In the genomic region with DNA sequence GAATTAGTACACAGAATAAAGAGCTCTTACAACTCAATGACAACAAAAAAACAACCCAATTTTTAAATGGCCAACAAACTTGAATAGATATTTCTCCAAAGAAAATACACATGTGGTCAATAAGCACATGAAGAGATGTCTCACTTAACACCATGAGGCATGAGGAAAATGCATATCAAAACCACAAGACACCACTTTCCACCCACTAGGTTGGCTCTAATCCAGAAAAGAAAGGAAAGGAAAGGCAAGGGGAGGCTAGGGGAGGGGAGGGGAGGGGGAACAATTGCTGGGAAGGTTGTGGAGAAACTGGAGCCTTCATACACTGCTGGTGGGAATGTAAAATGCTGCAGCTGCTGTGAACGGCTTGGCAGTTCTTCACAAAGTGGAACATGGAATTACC, we compare ENCODE assay signal across 22 cellular contexts.
DNase-seq lines count a peak whose midpoint lies in the region; ATAC-seq, FAIRE-seq and TF ChIP-seq lines count a peak whose summit lies in the region.
"Had no signal": no experiment of that assay in that cellular context is flagged by ENCODE, and none has a peak within 500 bp of the region (broad histone marks: within the 10 kb centered on the region; RNA-seq: fewer than 3 reads in every experiment).

No MANE protein-coding gene starts in this region.

- no peak for ATAC-seq in A549
- ATAC-seq in GM21367 (IDR thresholded peaks at IDR 0.05; ENCODE audit: unreplicated experiment) = no peak
- no peak for ATAC-seq in effector memory CD8-positive, alpha-beta T cell (replicated peaks)
- ATAC-seq: T-cell had no signal

- H3K4me1 ChIP-seq in A549 = no peaks in the 10 kb centered on the region
- H3K4me1 ChIP-seq: ascending aorta, upper lobe of left lung had no signal

- no peak overlapping the region for H3K27ac Mint-ChIP-seq in effector memory CD8-positive, alpha-beta T cell
- no peak overlapping the region for H3K27ac Mint-ChIP-seq in progenitor cell of endocrine pancreas
- H3K27ac Mint-ChIP-seq: activated naive CD8-positive, alpha-beta T cell treated with anti-CD3 and anti-CD28 coated beads for 36 hours; T-cell had no signal

- no peak for TF ChIP-seq RAD21 in A549 (conservative IDR thresholded peaks at IDR 0.05 in 1 of 2, IDR thresholded peaks at IDR 0.05 in 1 of 2)

- no peak for DNase-seq in A549 (ENCODE audit: low read depth in 1 of 2, low spot score in 1 of 2)
- DNase-seq in KBM-7 = peak; percentile 15
- DNase-seq in NCI-H345 treated with DMSO at 0.1 percent for 48 hours (lab: John Stamatoyannopoulos, UW; ENCODE audit: unreplicated experiment) = peak; percentile 87
- peak; percentile 20 for DNase-seq in kidney glomerular epithelial cell (lab: John Stamatoyannopoulos, UW)
- no peak for DNase-seq in cerebellar nuclear complex (lab: John Stamatoyannopoulos, UW)
- no peak for DNase-seq in effector memory CD8-positive, alpha-beta T cell
- DNase-seq in progenitor cell of endocrine pancreas (ENCODE audit: low spot score, unreplicated experiment) = no peak
- DNase-seq: activated CD4-positive, alpha-beta T cell treated with anti-CD3 and anti-CD28 coated beads, Interleukin-2, amount 50 U/mL, for 48 hours; activated CD8-positive, alpha-beta memory T cell treated with anti-CD3 and anti-CD28 coated beads, Interleukin-2, amount 50 U/mL, for 48 hours; activated naive CD8-positive, alpha-beta T cell treated with anti-CD3 and anti-CD28 coated beads for 36 hours; glutamatergic neuron; mammary epithelial cell; NCI-H1417; NCI-H774; PC-9; SIG-M5; T-cell; upper lobe of left lung had no signal

- in situ Hi-C loops in KBM-7 (cut with MboI; ENCODE audit: low pct_unique_long_range_greater_than_20kb, low sequenced_read_pairs) = no loop called here

- peak; percentile 36 for FAIRE-seq in A549 (lab: Jason Lieb, UNC)

- no peaks in the 10 kb centered on the region for H3K27me3 Mint-ChIP-seq in effector memory CD8-positive, alpha-beta T cell
- peaks cover 54% of the 10 kb centered on the region for H3K27me3 Mint-ChIP-seq in progenitor cell of endocrine pancreas
- H3K27me3 Mint-ChIP-seq: central memory CD8-positive, alpha-beta T cell had no signal

- CTCF ChIA-PET in A549 (lab: Yijun Ruan, JAX) = no interaction called here

- H3K27ac ChIP-seq in A549 = no peak overlapping the region
- H3K27ac ChIP-seq: ascending aorta, PC-9, upper lobe of left lung had no signal

- no peaks in the 10 kb centered on the region for H3K36me3 Mint-ChIP-seq in effector memory CD8-positive, alpha-beta T cell (ENCODE audit: insufficient read depth)
- H3K36me3 Mint-ChIP-seq in progenitor cell of endocrine pancreas (ENCODE audit: insufficient read depth) = no peaks in the 10 kb centered on the region
- H3K36me3 Mint-ChIP-seq: activated naive CD8-positive, alpha-beta T cell treated with anti-CD3 and anti-CD28 coated beads for 36 hours; T-cell had no signal

- no peak for TF ChIP-seq POLR2A in A549 (IDR thresholded peaks at IDR 0.05; ENCODE audit: low read length)

- H3K4me3 ChIP-seq in A549 = no peak overlapping the region
- H3K4me3 ChIP-seq: ascending aorta, PC-9, smooth muscle cell, upper lobe of left lung had no signal

- no peak overlapping the region for H3K4me3 Mint-ChIP-seq in effector memory CD8-positive, alpha-beta T cell
- H3K4me3 Mint-ChIP-seq in progenitor cell of endocrine pancreas (ENCODE audit: low read depth) = no peak overlapping the region
- H3K4me3 Mint-ChIP-seq: activated naive CD8-positive, alpha-beta T cell treated with anti-CD3 and anti-CD28 coated beads for 36 hours; central memory CD8-positive, alpha-beta T cell; T-cell had no signal

- TF ChIP-seq EP300 in A549 (IDR thresholded peaks at IDR 0.05) = no peak

- no peaks in the 10 kb centered on the region for H3K4me1 Mint-ChIP-seq in effector memory CD8-positive, alpha-beta T cell (ENCODE audit: low read depth in 2 of 2)
- peaks cover 8% of the 10 kb centered on the region for H3K4me1 Mint-ChIP-seq in progenitor cell of endocrine pancreas (ENCODE audit: low read depth)
- H3K4me1 Mint-ChIP-seq: activated naive CD8-positive, alpha-beta T cell treated with anti-CD3 and anti-CD28 coated beads for 36 hours; central memory CD8-positive, alpha-beta T cell; T-cell had no signal

- TF ChIP-seq CTCF in A549 (IDR thresholded peaks at IDR 0.05) = no peak
- TF ChIP-seq CTCF in progenitor cell of endocrine pancreas (IDR thresholded peaks at IDR 0.05; ENCODE audit: unreplicated experiment) = no peak

- whole genome bisulfite sequencing in A549 (ENCODE audit: missing lambda C conversion rate) = 3% methylated on average over 1 of the region's 1 CpG

- H3K9me3 ChIP-seq in A549 = peaks cover 14% of the 10 kb centered on the region; the same call in 2 of the 3 replicates
- H3K9me3 ChIP-seq: ascending aorta had no signal

- POLR2A ChIA-PET in A549 (lab: Yijun Ruan, JAX) = no interaction called here

- no peak overlapping the region for H3K4me2 ChIP-seq in A549
- H3K4me2 ChIP-seq: PC-9, smooth muscle cell had no signal

- H3K9me3 Mint-ChIP-seq in effector memory CD8-positive, alpha-beta T cell = peaks cover 0 to 11% of the 10 kb centered on the region in 2 donors
- peaks cover 4% of the 10 kb centered on the region for H3K9me3 Mint-ChIP-seq in progenitor cell of endocrine pancreas (ENCODE audit: low read depth)
- H3K9me3 Mint-ChIP-seq: central memory CD8-positive, alpha-beta T cell had no signal

TF ChIP-seq in A549, 52 proteins besides CTCF, POLR2A, EP300 and RAD21:
- no peak for TF ChIP-seq HOXB13 (CRISPR knock-in tag; IDR thresholded peaks at IDR 0.05; ENCODE audit: low read depth)
- TF ChIP-seq, protein P1, sequence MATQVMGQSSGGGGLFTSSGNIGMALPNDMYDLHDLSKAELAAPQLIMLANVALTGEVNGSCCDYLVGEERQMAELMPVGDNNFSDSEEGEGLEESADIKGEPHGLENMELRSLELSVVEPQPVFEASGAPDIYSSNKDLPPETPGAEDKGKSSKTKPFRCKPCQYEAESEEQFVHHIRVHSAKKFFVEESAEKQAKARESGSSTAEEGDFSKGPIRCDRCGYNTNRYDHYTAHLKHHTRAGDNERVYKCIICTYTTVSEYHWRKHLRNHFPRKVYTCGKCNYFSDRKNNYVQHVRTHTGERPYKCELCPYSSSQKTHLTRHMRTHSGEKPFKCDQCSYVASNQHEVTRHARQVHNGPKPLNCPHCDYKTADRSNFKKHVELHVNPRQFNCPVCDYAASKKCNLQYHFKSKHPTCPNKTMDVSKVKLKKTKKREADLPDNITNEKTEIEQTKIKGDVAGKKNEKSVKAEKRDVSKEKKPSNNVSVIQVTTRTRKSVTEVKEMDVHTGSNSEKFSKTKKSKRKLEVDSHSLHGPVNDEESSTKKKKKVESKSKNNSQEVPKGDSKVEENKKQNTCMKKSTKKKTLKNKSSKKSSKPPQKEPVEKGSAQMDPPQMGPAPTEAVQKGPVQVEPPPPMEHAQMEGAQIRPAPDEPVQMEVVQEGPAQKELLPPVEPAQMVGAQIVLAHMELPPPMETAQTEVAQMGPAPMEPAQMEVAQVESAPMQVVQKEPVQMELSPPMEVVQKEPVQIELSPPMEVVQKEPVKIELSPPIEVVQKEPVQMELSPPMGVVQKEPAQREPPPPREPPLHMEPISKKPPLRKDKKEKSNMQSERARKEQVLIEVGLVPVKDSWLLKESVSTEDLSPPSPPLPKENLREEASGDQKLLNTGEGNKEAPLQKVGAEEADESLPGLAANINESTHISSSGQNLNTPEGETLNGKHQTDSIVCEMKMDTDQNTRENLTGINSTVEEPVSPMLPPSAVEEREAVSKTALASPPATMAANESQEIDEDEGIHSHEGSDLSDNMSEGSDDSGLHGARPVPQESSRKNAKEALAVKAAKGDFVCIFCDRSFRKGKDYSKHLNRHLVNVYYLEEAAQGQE (IDR thresholded peaks at IDR 0.05) = no peak
- TF ChIP-seq TFCP2L1 (CRISPR knock-in tag; IDR thresholded peaks at IDR 0.05) = no peak
- no peak for TF ChIP-seq CBX2 (IDR thresholded peaks at IDR 0.05; ENCODE audit: borderline replicate concordance, low read depth)
- TF ChIP-seq FOSB (CRISPR knock-in tag; IDR thresholded peaks at IDR 0.05) = no peak
- no peak for TF ChIP-seq SREBF2 (IDR thresholded peaks at IDR 0.05)
- TF ChIP-seq POLR2AphosphoS2 (conservative IDR thresholded peaks at IDR 0.05; ENCODE audit: low read length) = no peak
- TF ChIP-seq, protein P2, sequence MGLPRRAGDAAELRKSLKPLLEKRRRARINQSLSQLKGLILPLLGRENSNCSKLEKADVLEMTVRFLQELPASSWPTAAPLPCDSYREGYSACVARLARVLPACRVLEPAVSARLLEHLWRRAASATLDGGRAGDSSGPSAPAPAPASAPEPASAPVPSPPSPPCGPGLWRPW (IDR thresholded peaks at IDR 0.05) = no peak
- TF ChIP-seq HOXB5 (CRISPR knock-in tag; IDR thresholded peaks at IDR 0.05) = no peak
- TF ChIP-seq ZSCAN20 (CRISPR knock-in tag; IDR thresholded peaks at IDR 0.05) = no peak
- no peak for TF ChIP-seq MYC (IDR thresholded peaks at IDR 0.05; ENCODE audit: borderline replicate concordance, low read length)
- TF ChIP-seq CEBPB (IDR thresholded peaks at IDR 0.05) = no peak
- TF ChIP-seq EHMT2 (IDR thresholded peaks at IDR 0.05; ENCODE audit: low read depth) = no peak

Comparison
In these comparisons a context has a peak if more than half of its experiments do, and no peak if none do; other contexts are left out.
1. DNase-seq: peak in KBM-7 (single experiment), NCI-H345 treated with DMSO at 0.1 percent for 48 hours (single experiment) and kidney glomerular epithelial cell (single experiment); none in A549 (0 of 2), cerebellar nuclear complex (0 of 2), effector memory CD8-positive, alpha-beta T cell (0 of 3) and progenitor cell of endocrine pancreas (single experiment).